ENCODE assay signal across 1 cellular context in genomic region chr9:97237951-97238851, GRCh38.
A peak's percentile ranks its signal among the peaks of the same experiment; 100 is the strongest.
TF ChIP-seq lines count a peak whose summit lies in the region.

No MANE protein-coding gene starts in this region.

TF ChIP-seq in HepG2, 621 proteins besides CTCF, POLR2A, EP300 and RAD21 (continued from another document):
- TF ChIP-seq ZBTB20 (CRISPR knock-in tag; IDR thresholded peaks at IDR 0.05; ENCODE audit: borderline replicate concordance, low read depth) (no peak), ZNF607 (CRISPR knock-in tag; IDR thresholded peaks at IDR 0.05; ENCODE audit: borderline replicate concordance) (peak; percentile 74), ATF6 (CRISPR knock-in tag; conservative IDR thresholded peaks at IDR 0.05) (no peak), ZNF503 (CRISPR knock-in tag; IDR thresholded peaks at IDR 0.05) (no peak), JUNB (CRISPR knock-in tag; IDR thresholded peaks at IDR 0.05; ENCODE audit: borderline replicate concordance) (no peak), ZNF768 (CRISPR knock-in tag; IDR thresholded peaks at IDR 0.05) (no peak), NCOR1 (IDR thresholded peaks at IDR 0.05; ENCODE audit: borderline replicate concordance, low read length) (no peak), MXD1 (CRISPR knock-in tag; IDR thresholded peaks at IDR 0.05) (0 out of 2 replicates have a peak, but pooled peaks have one; percentile 26), ZNF33A (CRISPR knock-in tag; IDR thresholded peaks at IDR 0.05; ENCODE audit: borderline replicate concordance) (no peak), MTA1 (CRISPR knock-in tag; IDR thresholded peaks at IDR 0.05; ENCODE audit: borderline replicate concordance) (no peak)
